ENCODE assay signal across 29 cellular contexts in the genomic region with DNA sequence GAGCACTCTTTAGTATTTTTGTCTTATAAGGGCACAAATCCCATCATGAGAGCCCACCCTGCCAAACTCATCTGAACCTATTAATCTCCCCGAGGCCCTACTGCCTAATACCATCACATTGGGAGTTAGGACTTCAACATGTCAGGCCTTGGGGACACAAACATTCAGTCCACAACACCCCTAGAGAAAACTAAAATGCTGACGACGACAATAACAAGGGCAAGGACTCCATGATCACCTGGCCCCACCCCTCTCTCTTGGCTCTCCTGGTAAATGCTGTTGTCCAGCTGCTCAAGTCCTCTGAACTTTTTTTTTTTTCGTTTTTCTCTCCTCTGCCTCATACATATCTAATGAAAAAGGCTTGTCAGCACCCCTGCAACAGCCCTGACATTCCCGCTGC.
"Had no signal": no experiment of that assay in that cellular context is flagged by ENCODE, and none has a peak within 500 bp of the region (broad histone marks: within the 10 kb centered on the region; RNA-seq: fewer than 3 reads in every experiment).

No MANE protein-coding gene starts in this region.

- H3K9me3 Mint-ChIP-seq: naive thymus-derived CD8-positive, alpha-beta T cell; natural killer cell treated with Interleukin-12 subunit alpha and Interleukin-12 subunit beta and Interleukin-15 and Interleukin-18, amount 100 ng/mL, for 72 hours; nephron progenitor cell; stimulated activated naive B cell treated with anti-CD40 and anti-IgM and Interleukin-4, amounts not matched to agents 10 μg/mL and 1 μg/mL and 100 μg/mL, for 72 hours; stimulated activated naive CD8-positive, alpha-beta T cell treated with anti-CD3 and anti-CD28 coated beads, Interleukin-15, Interleukin-2, amounts not matched to agents 100 ng/mL and 50 ng/mL, for 24 hours had no signal

- H3K36me3 Mint-ChIP-seq: naive B cell; naive thymus-derived CD8-positive, alpha-beta T cell; natural killer cell treated with Interleukin-12 subunit alpha and Interleukin-12 subunit beta and Interleukin-15 and Interleukin-18, amount 100 ng/mL, for 72 hours; stimulated activated naive B cell treated with anti-CD40 and anti-IgM and Interleukin-4, amounts not matched to agents 10 μg/mL and 1 μg/mL and 100 μg/mL, for 72 hours had no signal

- H3K27me3 ChIP-seq: pancreas, stomach, thyroid gland, tibial nerve, upper lobe of left lung, uterus had no signal

- H3K36me3 ChIP-seq: neutrophil, pancreas, spleen, stomach, thoracic aorta, thyroid gland, tibial nerve, upper lobe of left lung, uterus had no signal

- H3K9me3 ChIP-seq: neutrophil, pancreas, psoas muscle, spleen, thoracic aorta, thyroid gland, upper lobe of left lung, uterus had no signal

- H3K4me1 ChIP-seq: pancreas, psoas muscle, spleen, stomach, thyroid gland, tibial nerve, upper lobe of left lung, uterus had no signal

- DNase-seq: naive B cell; naive thymus-derived CD8-positive, alpha-beta T cell; nephron progenitor cell; nucleus accumbens; pancreas; psoas muscle; right cardiac atrium; spleen; stimulated activated CD4-positive, alpha-beta T cell treated with anti-CD3 and anti-CD28 coated beads, Interleukin-12 subunit alpha, Interleukin-12 subunit beta, amount 100 ng/mL, for 4 hours; stimulated activated CD4-positive, alpha-beta T cell treated with anti-CD3 and anti-CD28 coated beads, Interleukin-1b, Interleukin-23, amount 100 ng/mL, for 48 hours; stimulated activated CD4-positive, alpha-beta T cell treated with anti-CD3 and anti-CD28 coated beads, Interleukin-4, amount 100 ng/mL, for 1 hour; stimulated activated CD4-positive, alpha-beta T cell treated with anti-CD3 and anti-CD28 coated beads, Interleukin-4, amount 100 ng/mL, for 4 hours; stimulated activated CD8-positive, alpha-beta memory T cell treated with anti-CD3 and anti-CD28 coated beads, Interleukin-4, amount 100 ng/mL, for 48 hours; stimulated activated naive B cell treated with anti-CD40 and anti-IgM and Interleukin-4, amounts not matched to agents 10 μg/mL and 1 μg/mL and 100 μg/mL, for 72 hours; stimulated activated naive CD4-positive, alpha-beta T cell treated with Interleukin-2 at 50 U/mL for 16 hours; stomach; thyroid gland; trophoblast cell; upper lobe of left lung; uterus had no signal

- H3K4me3 Mint-ChIP-seq: naive B cell; naive thymus-derived CD8-positive, alpha-beta T cell; natural killer cell treated with Interleukin-12 subunit alpha and Interleukin-12 subunit beta and Interleukin-15 and Interleukin-18, amount 100 ng/mL, for 72 hours; nephron progenitor cell; neural crest cell; stimulated activated naive B cell treated with anti-CD40 and anti-IgM and Interleukin-4, amounts not matched to agents 10 μg/mL and 1 μg/mL and 100 μg/mL, for 72 hours; stimulated activated naive CD8-positive, alpha-beta T cell treated with anti-CD3 and anti-CD28 coated beads, Interleukin-15, Interleukin-2, amounts not matched to agents 100 ng/mL and 50 ng/mL, for 24 hours had no signal

- ATAC-seq: naive thymus-derived CD8-positive, alpha-beta T cell; natural killer cell treated with Interleukin-12 subunit alpha and Interleukin-12 subunit beta and Interleukin-15 and Interleukin-18, amount 100 ng/mL, for 72 hours; pancreas; psoas muscle; right cardiac atrium; sciatic nerve; stimulated activated naive B cell treated with anti-CD40 and anti-IgM and Interleukin-4, amounts not matched to agents 10 μg/mL and 1 μg/mL and 100 μg/mL, for 72 hours had no signal

- H3K27me3 Mint-ChIP-seq: naive thymus-derived CD8-positive, alpha-beta T cell; natural killer cell treated with Interleukin-12 subunit alpha and Interleukin-12 subunit beta and Interleukin-15 and Interleukin-18, amount 100 ng/mL, for 72 hours; stimulated activated naive B cell treated with anti-CD40 and anti-IgM and Interleukin-4, amounts not matched to agents 10 μg/mL and 1 μg/mL and 100 μg/mL, for 72 hours; stimulated activated naive CD8-positive, alpha-beta T cell treated with anti-CD3 and anti-CD28 coated beads, Interleukin-15, Interleukin-2, amounts not matched to agents 100 ng/mL and 50 ng/mL, for 24 hours had no signal

- FAIRE-seq: pancreas had no signal

- H3K4me3 ChIP-seq: pancreas, psoas muscle, skin epidermis, smooth muscle cell, spleen, stomach, thoracic aorta, thyroid gland, tibial nerve, upper lobe of left lung, uterus had no signal

- H3K4me1 Mint-ChIP-seq: naive B cell; nephron progenitor cell; stimulated activated naive B cell treated with anti-CD40 and anti-IgM and Interleukin-4, amounts not matched to agents 10 μg/mL and 1 μg/mL and 100 μg/mL, for 72 hours had no signal

- H3K27ac ChIP-seq: neutrophil, pancreas, psoas muscle, skin epidermis, spleen, stomach, thoracic aorta, thyroid gland, tibial nerve, upper lobe of left lung, uterus had no signal

- H3K4me2 ChIP-seq: smooth muscle cell had no signal

- H3K27ac Mint-ChIP-seq: nephron progenitor cell; stimulated activated naive B cell treated with anti-CD40 and anti-IgM and Interleukin-4, amounts not matched to agents 10 μg/mL and 1 μg/mL and 100 μg/mL, for 72 hours; stimulated activated naive CD8-positive, alpha-beta T cell treated with anti-CD3 and anti-CD28 coated beads, Interleukin-15, Interleukin-2, amounts not matched to agents 100 ng/mL and 50 ng/mL, for 24 hours had no signal
